Comparison of ENCODE assay signal across 20 cellular contexts in genomic region chr12:101738920-101739665, GRCh38. TPM values are rescaled to one million over a fixed set of nuclear protein-coding genes. Genes with fewer than 3 reads are reported as not detected.
DNase-seq lines count a peak whose midpoint lies in the region; ATAC-seq, FAIRE-seq and TF ChIP-seq lines count a peak whose summit lies in the region.
"Had no signal": no experiment of that assay in that cellular context is flagged by ENCODE, and none has a peak within 500 bp of the region (broad histone marks: within the 10 kb centered on the region; RNA-seq: fewer than 3 reads in every experiment).

TSS of gene SYCP3 (minus strand) at chr12:101739462. CDS start at chr12:101737935, 1,527 bp downstream.

- H3K4me3 Mint-ChIP-seq in GM23338 = no peak within 1 kb of the TSS
- no peak within 1 kb of the TSS for H3K4me3 Mint-ChIP-seq in stimulated activated naive B cell treated with anti-CD40 and anti-IgM and Interleukin-4, amounts not matched to agents 10 μg/mL and 1 μg/mL and 100 μg/mL, for 72 hours

- H3K9me1 ChIP-seq in K562 (ENCODE audit: control insufficient read depth, insufficient read depth, low read length) = no peaks in the 10 kb centered on the region

- H3K4me3 ChIP-seq in GM23338 (no peak within 1 kb of the TSS), K562 (no peak within 1 kb of the TSS), A673 (ENCODE audit: low read depth, low read length, poor library complexity, severe bottlenecking) (no peak within 1 kb of the TSS), thyroid gland (replicated peaks in 1 of 3) (no peak within 1 kb of the TSS)
- H3K4me3 ChIP-seq: PC-9, SK-N-MC had no signal

- H3K9me3 ChIP-seq in K562 (replicated peaks; ENCODE audit: control insufficient read depth, insufficient read depth, low read depth, low read length) = no peaks in the 10 kb centered on the region
- H3K9me3 ChIP-seq in A673 (ENCODE audit: low read depth, low read length, poor library complexity, severe bottlenecking) = no peaks in the 10 kb centered on the region
- H3K9me3 ChIP-seq in thyroid gland = no peaks in the 10 kb centered on the region

- intact Hi-C loops in Right ventricle myocardium superior (cut with DNase I) (no loop called here), cardiac septum (cut with DNase I) (no loop called here), K562 (cut with micrococcal nuclease) (no loop called here), A673 (cut with micrococcal nuclease; ENCODE audit: unreplicated experiment) (no loop called here), thyroid gland (cut with DNase I) (no loop called here)

- no TSS peak for BruUV-seq in K562 (replicated peaks; lab: Mats Ljungman, UMichigan)
- no TSS peak for BruUV-seq in A673 (replicated peaks; lab: Mats Ljungman, UMichigan)

- TF ChIP-seq RAD21 in K562 (CRISPR knock-in tag; conservative IDR thresholded peaks at IDR 0.05 in 1 of 2, IDR thresholded peaks at IDR 0.05 in 1 of 2) = no peak

- H3K36me3 ChIP-seq in GM23338 (ENCODE audit: insufficient read depth) (no peaks in the 10 kb centered on the region), K562 (ENCODE audit: control insufficient read depth, insufficient read depth, low read length) (peaks cover 68% of the 10 kb centered on the region), A673 (ENCODE audit: insufficient read depth, low read length, poor library complexity, severe bottlenecking) (no peaks in the 10 kb centered on the region), thyroid gland (peaks cover 8% of the 10 kb centered on the region in 2 donors)

- TF ChIP-seq EP300 in K562 (IDR thresholded peaks at IDR 0.05; ENCODE audit: low read length) = no peak

- H3K4me1 Mint-ChIP-seq in GM23338 = no peaks in the 10 kb centered on the region
- peaks cover 15 to 27% of the 10 kb centered on the region in 2 donors for H3K4me1 Mint-ChIP-seq in stimulated activated naive B cell treated with anti-CD40 and anti-IgM and Interleukin-4, amounts not matched to agents 10 μg/mL and 1 μg/mL and 100 μg/mL, for 72 hours

- H3K36me3 Mint-ChIP-seq in GM23338 (ENCODE audit: low read depth) = peaks cover 5% of the 10 kb centered on the region; the same call in 1 of the 3 replicates
- H3K36me3 Mint-ChIP-seq in stimulated activated naive B cell treated with anti-CD40 and anti-IgM and Interleukin-4, amounts not matched to agents 10 μg/mL and 1 μg/mL and 100 μg/mL, for 72 hours = peaks cover 34 to 54% of the 10 kb centered on the region in 2 donors

- H3K4me1 ChIP-seq in GM23338 (ENCODE audit: insufficient read depth) (no peaks in the 10 kb centered on the region), K562 (replicated peaks in 1 of 2; ENCODE audit: control insufficient read depth in 2 of 2, insufficient read depth in 2 of 2, low read length in 2 of 2) (peaks cover 0 to 6% of the 10 kb centered on the region in 2 experiments; a peak in 1 of 5 replicates), A673 (ENCODE audit: insufficient read depth, low read length, poor library complexity, severe bottlenecking) (no peaks in the 10 kb centered on the region), thyroid gland (peaks cover 15 to 18% of the 10 kb centered on the region in 2 donors)

- H3K27me3 Mint-ChIP-seq in GM23338 (ENCODE audit: insufficient read depth, low read depth, poor library complexity) = peaks cover 2% of the 10 kb centered on the region
- H3K27me3 Mint-ChIP-seq in stimulated activated naive B cell treated with anti-CD40 and anti-IgM and Interleukin-4, amounts not matched to agents 10 μg/mL and 1 μg/mL and 100 μg/mL, for 72 hours = no peaks in the 10 kb centered on the region

- H3K27ac Mint-ChIP-seq in GM23338 = no peak within 1 kb of the TSS; the same call in 1 of the 2 replicates
- H3K27ac Mint-ChIP-seq in stimulated activated naive B cell treated with anti-CD40 and anti-IgM and Interleukin-4, amounts not matched to agents 10 μg/mL and 1 μg/mL and 100 μg/mL, for 72 hours = peak within 1 kb of the TSS; percentile 71

- in situ Hi-C loops in K562 (cut with MboI) = no loop called here

- CTCF ChIA-PET in K562 (lab: Yijun Ruan, JAX; ENCODE audit: low intra/inter-chr PET ratio) = no interaction called here
- CTCF ChIA-PET in A673 (lab: Charles Lee) = no interaction called here

- H3K4me2 ChIP-seq in GM23338 (no peak within 1 kb of the TSS), K562 (ENCODE audit: insufficient read depth, low read length) (no peak within 1 kb of the TSS)
- H3K4me2 ChIP-seq: PC-9 had no signal

- H3K27me3 ChIP-seq in GM23338 (ENCODE audit: insufficient read depth) (no peaks in the 10 kb centered on the region), K562 (ENCODE audit: control insufficient read depth in 2 of 2, insufficient read depth in 2 of 2, low read length in 2 of 2) (no peaks in the 10 kb centered on the region), A673 (replicated peaks; ENCODE audit: insufficient read depth, low read depth, low read length, poor library complexity) (no peaks in the 10 kb centered on the region), thyroid gland (no peaks in the 10 kb centered on the region)

- FAIRE-seq in K562 (lab: Jason Lieb, UNC) = no peak
- FAIRE-seq: A204.1, G401.6, GM12891 had no signal

- no peak for DNase-seq in Right ventricle myocardium superior
- DNase-seq in cardiac septum (ENCODE audit: low spot score) = no peak
- DNase-seq in GM23338 (ENCODE audit: low spot score) = peak; percentile 27
- no peak for DNase-seq in K562 (ENCODE audit: extremely low read depth in 1 of 4, low spot score in 3 of 4)
- no peak for DNase-seq in stimulated activated naive B cell treated with anti-CD40 and anti-IgM and Interleukin-4, amounts not matched to agents 10 μg/mL and 1 μg/mL and 100 μg/mL, for 72 hours
- DNase-seq in A673 (ENCODE audit: low spot score) = no peak
- DNase-seq in thyroid gland = no peak
- DNase-seq: C1 segment of cervical spinal cord, DND-41, KBM-7, NCI-H146, NCI-H2081, NCI-H510A treated with DMSO at 0.1 percent for 48 hours, NCI-H82, PC-9 had no signal

- TF ChIP-seq POLR2A in K562 (conservative IDR thresholded peaks at IDR 0.05) (no peak), thyroid gland (IDR thresholded peaks at IDR 0.05) (no peak)

- POLR2A ChIA-PET in K562 (lab: Yijun Ruan, JAX) = no interaction called here
- POLR2A ChIA-PET in A673 (lab: Charles Lee; ENCODE audit: low non-redundant PET) = no interaction called here

- no peaks in the 10 kb centered on the region for H3K9me2 ChIP-seq in GM23338 (ENCODE audit: insufficient read depth)

- H3K79me2 ChIP-seq in GM23338 (replicated peaks; ENCODE audit: insufficient read depth) (no peaks in the 10 kb centered on the region), K562 (ENCODE audit: control insufficient read depth, insufficient read depth, low read length) (no peaks in the 10 kb centered on the region)

- H2AFZ ChIP-seq in GM23338 (no peak within 1 kb of the TSS), K562 (ENCODE audit: low read depth, low read length) (no peak within 1 kb of the TSS)
- H2AFZ ChIP-seq: PC-9 had no signal

- H4K20me1 ChIP-seq in GM23338 (replicated peaks; ENCODE audit: insufficient read depth) = no peaks in the 10 kb centered on the region; the same call in 1 of the 2 replicates
- no peaks in the 10 kb centered on the region for H4K20me1 ChIP-seq in K562 (replicated peaks; ENCODE audit: control insufficient read depth, insufficient read depth, low read length)

- no peaks in the 10 kb centered on the region for H3K9me3 Mint-ChIP-seq in GM23338
- no peaks in the 10 kb centered on the region for H3K9me3 Mint-ChIP-seq in stimulated activated naive B cell treated with anti-CD40 and anti-IgM and Interleukin-4, amounts not matched to agents 10 μg/mL and 1 μg/mL and 100 μg/mL, for 72 hours

- TF ChIP-seq CTCF in GM23338 (conservative IDR thresholded peaks at IDR 0.05; ENCODE audit: low read depth in 2 of 2) = no peak
- no peak for TF ChIP-seq CTCF in K562 (IDR thresholded peaks at IDR 0.05 in 2 of 3, conservative IDR thresholded peaks at IDR 0.05 in 1 of 3; ENCODE audit: insufficient read depth in 2 of 3, low read depth in 1 of 3, low read length in 3 of 3)
- TF ChIP-seq CTCF in A673 (conservative IDR thresholded peaks at IDR 0.05; ENCODE audit: low read depth, low read length) = no peak
- TF ChIP-seq CTCF in thyroid gland (IDR thresholded peaks at IDR 0.05) = no peak

- peak; percentile 19 for ATAC-seq in Right ventricle myocardium superior (ENCODE audit: poor library complexity)
- ATAC-seq in GM23338 = peak; percentile 64
- ATAC-seq in K562 = no peak; the same call in 2 of the 3 replicates
- ATAC-seq in stimulated activated naive B cell treated with anti-CD40 and anti-IgM and Interleukin-4, amounts not matched to agents 10 μg/mL and 1 μg/mL and 100 μg/mL, for 72 hours (replicated peaks) = no peak
- no peak for ATAC-seq in GM21390 (IDR thresholded peaks at IDR 0.05; ENCODE audit: unreplicated experiment)

- WGBS in K562 (ENCODE audit: insufficient coverage, low coverage, missing lambda C conversion rate) = 97% methylated on average over 37 of the region's 57 CpGs
- 96 to 98% methylated on average over 57 of the region's 57 CpGs for WGBS in thyroid gland, 2 donors

- H3K27ac ChIP-seq in GM23338 (ENCODE audit: low read depth) = no peak within 1 kb of the TSS
- H3K27ac ChIP-seq in K562 (ENCODE audit: extremely low read depth, low read depth, low read length) = no peak within 1 kb of the TSS
- H3K27ac ChIP-seq in A673 (ENCODE audit: low read depth, low read length, poor library complexity, severe bottlenecking) = no peak within 1 kb of the TSS
- H3K27ac ChIP-seq in thyroid gland = no peak within 1 kb of the TSS
- H3K27ac ChIP-seq: PC-9, SK-N-MC had no signal

- no peak within 1 kb of the TSS for H3K9ac ChIP-seq in K562 (ENCODE audit: insufficient read depth in 1 of 2, low read depth in 2 of 2, low read length in 2 of 2)

- H3F3A ChIP-seq in GM23338 (replicated peaks; ENCODE audit: low read depth) = no peaks in the 10 kb centered on the region

RNA-seq across cellular contexts. Expression of gene SYCP3, which starts in this region (rescaled TPM):
- not detected for total RNA-seq in Right ventricle myocardium superior
- not detected for total RNA-seq in cardiac septum
- 0.07 TPM in 1 of 2 replicates, not detected in the other for total RNA-seq in GM23338 (2014; rRNA removed; shearing (Covaris generic))
- polyA plus RNA-seq in GM23338 (2016; fragmentation: Nextera tagmentation; extraction: Ambion mirVana) = 1.5 TPM in 2 replicates
- total RNA-seq in K562 (2011; cell fraction: chromatin; rRNA removed; ENCODE audit: low replicate concordance) = 0.35 and 0.97 TPM in 2 replicates
- total RNA-seq in K562 (2011; cell fraction: nucleolus; rRNA removed) = 0.33 TPM in 1 of 2 replicates, not detected in the other
- total RNA-seq in K562 (2011; cell fraction: nucleoplasm; rRNA removed) = 0.37 and 0.46 TPM in 2 replicates
- total RNA-seq in K562 (2014; rRNA removed) = 0.37 TPM in 1 of 2 replicates, not detected in the other
- total RNA-seq in K562 (2014; rRNA removed; fragmentation: Illumina TruSeq; extraction: Trizol) = 0.15 TPM in 1 of 2 replicates, not detected in the other
- total RNA-seq in K562 (2015; rRNA removed; fragmentation: Illumina TruSeq; extraction: Trizol) = 0.22 TPM in 1 of 2 replicates, not detected in the other
- not detected in 2 replicates for total RNA-seq in K562 (2021)
- 0.11 and 0.16 TPM in 2 replicates for polyA plus RNA-seq in K562 (2011; rRNA removed)
- not detected in 2 replicates for polyA plus RNA-seq in K562 (2011; cell fraction: cytosol; rRNA removed)
- polyA plus RNA-seq in K562 (2011; cell fraction: nucleus; rRNA removed) = 0.10 and 0.11 TPM in 2 replicates
- 0.16 and 0.29 TPM in 2 replicates for polyA plus RNA-seq in K562 (2012)
- not detected in 2 replicates for polyA plus RNA-seq in K562 (2014; fragmentation: Illumina TruSeq; extraction: Trizol)
- polyA plus RNA-seq in K562 (2014; fragmentation: Nextera tagmentation; extraction: Ambion mirVana) = under 1 TPM; 0.25 TPM
- polyA plus RNA-seq in K562 (2014; rRNA removed) = not detected in 2 replicates
- 0.15 TPM in 1 of 2 replicates, not detected in the other for polyA minus RNA-seq in K562 (2011; rRNA and poly(A)+ RNA removed)
- polyA minus RNA-seq in K562 (2011; cell fraction: cytosol; rRNA and poly(A)+ RNA removed) = not detected in 2 replicates
- polyA minus RNA-seq in K562 (2011; cell fraction: nucleus; rRNA and poly(A)+ RNA removed) = 0.11 and 0.13 TPM in 2 replicates
- 0.19 and 0.26 TPM in 2 replicates for total RNA-seq in A673 (2021)
- under 1 TPM in 1 of 4 donors, not detected in 3; 0.67 TPM for total RNA-seq in thyroid gland

Comparison
In these comparisons a context has a peak if more than half of its experiments do, and no peak if none do; other contexts are left out.
1. Peak in ATAC-seq in Right ventricle myocardium superior; RNA of the gene not detected or under 1 TPM.